Comparison of ENCODE assay signal across 29 cellular contexts in the genomic region with DNA sequence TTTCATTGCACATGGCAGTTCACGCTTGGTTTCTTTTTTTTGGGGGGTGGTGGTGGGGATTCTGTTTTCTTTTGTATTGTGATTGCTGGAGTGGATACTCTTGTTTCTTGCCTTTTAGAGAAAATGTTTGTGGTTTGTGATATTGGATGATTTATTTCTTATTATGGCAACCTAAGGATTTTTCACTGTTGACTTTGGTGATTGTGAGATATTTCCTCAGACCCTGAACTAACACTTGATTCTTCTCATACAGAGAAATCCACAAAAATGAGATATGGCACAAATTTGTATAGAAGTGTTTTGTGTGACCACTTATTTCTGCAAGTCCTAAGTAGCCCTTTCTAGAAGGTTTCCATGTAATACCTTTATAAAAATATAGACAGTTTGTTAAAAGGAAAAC.
DNase-seq lines count a peak whose midpoint lies in the region; FAIRE-seq and TF ChIP-seq lines count a peak whose summit lies in the region.
"Had no signal": no experiment of that assay in that cellular context is flagged by ENCODE, and none has a peak within 500 bp of the region (broad histone marks: within the 10 kb centered on the region; RNA-seq: fewer than 3 reads in every experiment).

No MANE protein-coding gene starts in this region.

- H3K4me3 Mint-ChIP-seq in astrocyte (ENCODE audit: unreplicated experiment) (no peak overlapping the region), nephron progenitor cell (peak overlapping the region; percentile 50)
- H3K4me3 Mint-ChIP-seq in CD4-positive, alpha-beta memory T cell: no peak overlapping the region
- H3K4me3 Mint-ChIP-seq: activated CD4-positive, alpha-beta T cell treated with anti-CD3 and anti-CD28 coated beads, Interleukin-2, amount 10 ng/mL, durations not matched to agents 24 days and 14 days; activated naive CD8-positive, alpha-beta T cell; stimulated activated naive CD8-positive, alpha-beta T cell treated with anti-CD3 and anti-CD28 coated beads, Interleukin-15, amount 100 ng/mL, for 72 hours; T-cell had no signal

- CTCF ChIA-PET in CD4-positive, alpha-beta memory T cell (lab: Charles Lee; ENCODE audit: partially characterized antibody): no interaction called here

- H3K4me3 ChIP-seq in AG10803 (ENCODE audit: low read length) (no peak overlapping the region), astrocyte (ENCODE audit: insufficient read depth, low read depth, low read length) (no peak overlapping the region), fibroblast of villous mesenchyme (ENCODE audit: low read depth, low read length) (no peak overlapping the region)
- no peak overlapping the region for H3K4me3 ChIP-seq in CD4-positive, alpha-beta memory T cell (ENCODE audit: low read length in 2 of 2)
- H3K4me3 ChIP-seq: BLaER1, esophagus squamous epithelium, gastroesophageal sphincter, K562, SJSA1 had no signal

- TF ChIP-seq CTCF in AG10803 (conservative IDR thresholded peaks at IDR 0.05; ENCODE audit: low read length) (no peak), astrocyte (IDR thresholded peaks at IDR 0.05; ENCODE audit: insufficient read depth, low read depth, low read length) (no peak), fibroblast of villous mesenchyme (IDR thresholded peaks at IDR 0.05; ENCODE audit: insufficient read depth, low read depth, low read length) (no peak), nephron progenitor cell (IDR thresholded peaks at IDR 0.05) (no peak)

- peak overlapping the region; percentile 45 for H3K4me2 ChIP-seq in astrocyte (ENCODE audit: low read length)
- H3K4me2 ChIP-seq: BLaER1 had no signal

- H3K36me3 ChIP-seq in astrocyte (ENCODE audit: insufficient read depth, low read length): no peaks in the 10 kb centered on the region
- H3K36me3 ChIP-seq in CD4-positive, alpha-beta memory T cell (ENCODE audit: insufficient read depth, low read length): no peaks in the 10 kb centered on the region
- H3K36me3 ChIP-seq: BLaER1, esophagus squamous epithelium, gastroesophageal sphincter, SJSA1 had no signal

- peak overlapping the region; percentile 8 for H3K27ac Mint-ChIP-seq in astrocyte (ENCODE audit: unreplicated experiment)
- H3K27ac Mint-ChIP-seq in nephron progenitor cell: peak overlapping the region; percentile 96
- no peak overlapping the region for H3K27ac Mint-ChIP-seq in CD4-positive, alpha-beta memory T cell
- H3K27ac Mint-ChIP-seq: activated CD4-positive, alpha-beta T cell treated with anti-CD3 and anti-CD28 coated beads, Interleukin-2, amount 10 ng/mL, durations not matched to agents 24 days and 14 days; activated naive CD8-positive, alpha-beta T cell; activated T-helper 2 cell treated with anti-CD3 and anti-CD28 coated beads, Interferon-gamma antibody, Interleukin-2, Interleukin-4, amounts not matched to agents 10 μg/mL and 5 μg/mL and 100 μg/mL, durations not matched to agents 14 hours and 24 hours and 36 hours; stimulated activated naive CD8-positive, alpha-beta T cell treated with anti-CD3 and anti-CD28 coated beads, Interleukin-15, amount 100 ng/mL, for 72 hours; T-cell had no signal

- H3K36me3 Mint-ChIP-seq in astrocyte (ENCODE audit: low read depth, unreplicated experiment) (no peaks in the 10 kb centered on the region), nephron progenitor cell (ENCODE audit: low read depth) (no peaks in the 10 kb centered on the region)
- no peaks in the 10 kb centered on the region for H3K36me3 Mint-ChIP-seq in CD4-positive, alpha-beta memory T cell
- H3K36me3 Mint-ChIP-seq: activated naive CD8-positive, alpha-beta T cell; T-cell had no signal

- no peak overlapping the region for H2AFZ ChIP-seq in astrocyte (ENCODE audit: low read depth, low read length)

- DNase-seq in AG10803 (ENCODE audit: low read depth) (peak; percentile 54), astrocyte (ENCODE audit: low read depth) (peak; percentile 76), fibroblast of villous mesenchyme (ENCODE audit: low read depth) (peak; percentile 62), nephron progenitor cell (no peak), DMS53 (lab: John Stamatoyannopoulos, UW) (no peak), epidermal melanocyte (ENCODE audit: insufficient read length, low spot score) (no peak), hypothalamus (lab: John Stamatoyannopoulos, UW) (no peak)
- DNase-seq in CD4-positive, alpha-beta memory T cell: no peak
- DNase-seq: activated CD4-positive, alpha-beta T cell treated with anti-CD3 and anti-CD28 coated beads, Interleukin-2, amount 10 ng/mL, durations not matched to agents 24 days and 14 days; activated CD8-positive, alpha-beta memory T cell treated with anti-CD3 and anti-CD28 coated beads for 24 hours; activated T-cell treated with anti-CD3 and anti-CD28 coated beads for 4 hours; central memory CD4-positive, alpha-beta T cell; DMS79; esophagus squamous epithelium; GDM1; left colon; NCI-H1048; NCI-H1694; RPMI8226; stimulated activated CD4-positive, alpha-beta T cell treated with anti-CD3 and anti-CD28 coated beads, Interleukin-12 subunit alpha, Interleukin-12 subunit beta, amount 100 ng/mL, for 4 hours; stimulated activated CD4-positive, alpha-beta T cell treated with anti-CD3 and anti-CD28 coated beads, Interleukin-2, amount 100 ng/mL, for 48 hours; stimulated activated naive CD8-positive, alpha-beta T cell treated with anti-CD3 and anti-CD28 coated beads, Interleukin-15, amount 100 ng/mL, for 72 hours; T-cell had no signal

- H3K27me3 Mint-ChIP-seq in astrocyte (ENCODE audit: low read depth, unreplicated experiment) (no peaks in the 10 kb centered on the region), nephron progenitor cell (ENCODE audit: low read depth, poor library complexity) (peaks cover 3% of the 10 kb centered on the region)
- no peaks in the 10 kb centered on the region for H3K27me3 Mint-ChIP-seq in CD4-positive, alpha-beta memory T cell
- H3K27me3 Mint-ChIP-seq: activated CD4-positive, alpha-beta T cell treated with anti-CD3 and anti-CD28 coated beads, Interleukin-2, amount 10 ng/mL, durations not matched to agents 24 days and 14 days; activated naive CD8-positive, alpha-beta T cell; stimulated activated naive CD8-positive, alpha-beta T cell treated with anti-CD3 and anti-CD28 coated beads, Interleukin-15, amount 100 ng/mL, for 72 hours had no signal

- H3K9me3 ChIP-seq in astrocyte (ENCODE audit: insufficient read depth, low read depth, low read length): no peaks in the 10 kb centered on the region
- H3K9me3 ChIP-seq in CD4-positive, alpha-beta memory T cell (ENCODE audit: control insufficient read depth in 1 of 2, low read length in 2 of 2): no peaks in the 10 kb centered on the region
- H3K9me3 ChIP-seq: BLaER1, esophagus squamous epithelium, gastroesophageal sphincter, SJSA1 had no signal

- no peaks in the 10 kb centered on the region for H3K79me2 ChIP-seq in astrocyte (ENCODE audit: insufficient read depth, low read length)

- no peaks in the 10 kb centered on the region for H4K20me1 ChIP-seq in astrocyte (ENCODE audit: insufficient read depth, low read length)
- H4K20me1 ChIP-seq: BLaER1 had no signal

- H3K9ac ChIP-seq in astrocyte (ENCODE audit: low read length): no peak overlapping the region
- H3K9ac ChIP-seq: BLaER1 had no signal

- no peaks in the 10 kb centered on the region for H3K9me3 Mint-ChIP-seq in astrocyte (ENCODE audit: unreplicated experiment)
- no peaks in the 10 kb centered on the region for H3K9me3 Mint-ChIP-seq in nephron progenitor cell
- peaks cover 0 to 3% (median 0%) of the 10 kb centered on the region in 8 donors for H3K9me3 Mint-ChIP-seq in CD4-positive, alpha-beta memory T cell
- H3K9me3 Mint-ChIP-seq: activated CD4-positive, alpha-beta T cell treated with anti-CD3 and anti-CD28 coated beads, Interleukin-2, amount 10 ng/mL, durations not matched to agents 24 days and 14 days; activated T-helper 2 cell treated with anti-CD3 and anti-CD28 coated beads, Interferon-gamma antibody, Interleukin-2, Interleukin-4, amounts not matched to agents 10 μg/mL and 5 μg/mL and 100 μg/mL, durations not matched to agents 14 hours and 24 hours and 36 hours had no signal

- H3K27me3 ChIP-seq in astrocyte (ENCODE audit: insufficient read depth, low read length): no peaks in the 10 kb centered on the region
- no peaks in the 10 kb centered on the region for H3K27me3 ChIP-seq in CD4-positive, alpha-beta memory T cell (ENCODE audit: insufficient read depth, low read length)
- H3K27me3 ChIP-seq: BLaER1, esophagus squamous epithelium, gastroesophageal sphincter, SJSA1 had no signal

- intact Hi-C loops in CD4-positive, alpha-beta memory T cell (cut with micrococcal nuclease): no loop called here

- peaks cover 14% of the 10 kb centered on the region for H3K4me1 ChIP-seq in astrocyte (ENCODE audit: insufficient read depth, low read length)
- no peaks in the 10 kb centered on the region for H3K4me1 ChIP-seq in CD4-positive, alpha-beta memory T cell (ENCODE audit: insufficient read depth, low read length)
- H3K4me1 ChIP-seq: BLaER1, SJSA1 had no signal

- POLR2A ChIA-PET in CD4-positive, alpha-beta memory T cell (lab: Charles Lee; ENCODE audit: partially characterized antibody): no interaction called here

- H3K4me1 Mint-ChIP-seq in astrocyte (ENCODE audit: low read depth, unreplicated experiment) (peaks cover 44% of the 10 kb centered on the region), nephron progenitor cell (peaks cover 83% of the 10 kb centered on the region)
- H3K4me1 Mint-ChIP-seq in CD4-positive, alpha-beta memory T cell: no peaks in the 10 kb centered on the region
- H3K4me1 Mint-ChIP-seq: activated CD4-positive, alpha-beta T cell treated with anti-CD3 and anti-CD28 coated beads, Interleukin-2, amount 10 ng/mL, durations not matched to agents 24 days and 14 days; stimulated activated naive CD8-positive, alpha-beta T cell treated with anti-CD3 and anti-CD28 coated beads, Interleukin-15, amount 100 ng/mL, for 72 hours had no signal

- no peak overlapping the region for H3K27ac ChIP-seq in astrocyte (ENCODE audit: low read depth, low read length)
- no peak overlapping the region for H3K27ac ChIP-seq in CD4-positive, alpha-beta memory T cell (ENCODE audit: low read depth, low read length)
- H3K27ac ChIP-seq: BLaER1, SJSA1 had no signal

- no peak for FAIRE-seq in astrocyte (lab: Jason Lieb, UNC)
- FAIRE-seq: K562 had no signal

Comparison
In these comparisons a context has a peak if more than half of its experiments do, and no peak if none do; other contexts are left out.
1. DNase-seq: peak in AG10803 (single experiment), astrocyte (single experiment) and fibroblast of villous mesenchyme (single experiment); none in nephron progenitor cell (single experiment), DMS53 (single experiment), epidermal melanocyte (single experiment), CD4-positive, alpha-beta memory T cell (0 of 5) and hypothalamus (0 of 51).
2. H3K27ac Mint-ChIP-seq: peak in astrocyte (single experiment) and nephron progenitor cell (single experiment); none in CD4-positive, alpha-beta memory T cell (0 of 7).